Comparison of ENCODE assay signal across 13 cellular contexts in the genomic region with DNA sequence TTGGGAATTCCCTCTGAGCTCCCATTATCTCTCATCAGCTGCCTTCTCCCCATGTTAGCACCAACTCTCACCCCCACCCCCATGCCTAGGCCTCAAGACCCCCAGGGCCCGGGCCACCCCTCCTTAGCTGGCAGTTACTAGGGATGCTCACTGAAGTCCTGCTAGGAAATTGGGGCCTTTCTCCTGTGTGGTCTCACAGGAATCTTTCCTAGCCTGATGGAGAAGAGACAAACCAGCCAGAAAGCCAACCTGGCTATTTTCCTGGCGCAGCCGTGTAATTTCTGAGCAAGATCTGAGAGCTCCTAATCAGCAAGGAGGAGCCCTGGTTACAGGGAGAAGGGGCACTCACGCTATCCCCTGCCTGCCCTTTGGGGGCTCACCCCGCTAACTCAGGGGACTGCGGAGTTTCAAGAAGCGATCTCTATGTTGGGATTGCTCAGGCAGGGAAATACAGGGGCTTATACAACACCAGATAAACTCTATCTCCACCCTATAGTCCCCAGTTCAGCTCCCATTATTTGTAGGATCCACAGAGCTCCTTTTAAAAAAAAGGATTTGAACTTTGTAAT. TPM values are rescaled to one million over a fixed set of nuclear protein-coding genes. Genes with fewer than 3 reads are reported as not detected.
A peak's percentile ranks its signal among the peaks of the same experiment; 100 is the strongest.
DNase-seq lines count a peak whose midpoint lies in the region; ATAC-seq and TF ChIP-seq lines count a peak whose summit lies in the region.
"Had no signal": no experiment of that assay in that cellular context is flagged by ENCODE, and none has a peak within 500 bp of the region (broad histone marks: within the 10 kb centered on the region; RNA-seq: fewer than 3 reads in every experiment).

No MANE protein-coding gene starts in this region.

- H3K79me2 ChIP-seq in parathyroid adenoma (peaks cover 14% of the 10 kb centered on the region), MM.1S (ENCODE audit: low read length) (no peaks in the 10 kb centered on the region)

- H3K9ac ChIP-seq in parathyroid adenoma (no peak overlapping the region), MM.1S (ENCODE audit: low read length) (no peak overlapping the region)

- H3K27ac ChIP-seq in left ventricle myocardium inferior (replicated peaks) (peak overlapping the region; percentile 96), parathyroid adenoma (peak overlapping the region; percentile 96), vagina (peak overlapping the region; percentile 99), MM.1S (ENCODE audit: low read length) (no peak overlapping the region)

- intact Hi-C loops in left ventricle myocardium inferior (cut with micrococcal nuclease), result no loop called here
- intact Hi-C loops in Right ventricle myocardium inferior (cut with DNase I), result loop anchor here (5.0 kb wide), 3 partner anchors 537 to 1683 kb away; no protein-coding TSS in a partner anchor
- intact Hi-C loops in vagina (cut with DNase I), result loop anchor here (5.0 kb wide), 1 partner anchor 537 kb away; no protein-coding TSS in a partner anchor

- no peaks in the 10 kb centered on the region for H4K20me1 ChIP-seq in MM.1S (ENCODE audit: insufficient read depth, low read length)

- H3K27me3 ChIP-seq in left ventricle myocardium inferior (ENCODE audit: low read depth), result peaks cover 96% of the 10 kb centered on the region
- no peaks in the 10 kb centered on the region for H3K27me3 ChIP-seq in parathyroid adenoma (ENCODE audit: control insufficient read depth, insufficient read depth, low read length)
- H3K27me3 ChIP-seq in vagina, result no peaks in the 10 kb centered on the region
- peaks cover 67% of the 10 kb centered on the region for H3K27me3 ChIP-seq in MM.1S (replicated peaks; ENCODE audit: insufficient read depth, low read length)

- H3K4me2 ChIP-seq in parathyroid adenoma (ENCODE audit: low read length) (no peak overlapping the region), MM.1S (ENCODE audit: low read depth, low read length) (no peak overlapping the region)

- H3K4me3 ChIP-seq in left ventricle myocardium inferior, result no peak overlapping the region
- H3K4me3 ChIP-seq in fibroblast of villous mesenchyme (ENCODE audit: low read depth, low read length), result peak overlapping the region; percentile 72
- no peak overlapping the region for H3K4me3 ChIP-seq in parathyroid adenoma (ENCODE audit: low read depth, low read length)
- H3K4me3 ChIP-seq in vagina, result peak overlapping the region in 1 of 2 donors; percentile 59
- H3K4me3 ChIP-seq in MM.1S (ENCODE audit: low read length), result no peak overlapping the region

- no peaks in the 10 kb centered on the region for H3F3A ChIP-seq in MM.1S (ENCODE audit: insufficient read depth, low read length)

- TF ChIP-seq POLR2A in vagina (IDR thresholded peaks at IDR 0.05), result no peak

- TF ChIP-seq CTCF in left ventricle myocardium inferior (IDR thresholded peaks at IDR 0.05; ENCODE audit: borderline replicate concordance), result no peak
- TF ChIP-seq CTCF in fibroblast of villous mesenchyme (IDR thresholded peaks at IDR 0.05; ENCODE audit: insufficient read depth, low read depth, low read length), result no peak
- TF ChIP-seq CTCF in parathyroid adenoma (IDR thresholded peaks at IDR 0.05), result no peak
- TF ChIP-seq CTCF in vagina (IDR thresholded peaks at IDR 0.05), result no peak
- TF ChIP-seq CTCF in MM.1S (IDR thresholded peaks at IDR 0.05; ENCODE audit: low read length), result no peak

- H3K36me3 ChIP-seq in left ventricle myocardium inferior, result no peaks in the 10 kb centered on the region
- no peaks in the 10 kb centered on the region for H3K36me3 ChIP-seq in parathyroid adenoma (ENCODE audit: control insufficient read depth, insufficient read depth, low read length)
- no peaks in the 10 kb centered on the region for H3K36me3 ChIP-seq in vagina
- H3K36me3 ChIP-seq in MM.1S (replicated peaks; ENCODE audit: insufficient read depth, low read length), result no peaks in the 10 kb centered on the region

- H3K9me3 ChIP-seq in left ventricle myocardium inferior (replicated peaks) (no peaks in the 10 kb centered on the region), parathyroid adenoma (ENCODE audit: control insufficient read depth, low read length) (no peaks in the 10 kb centered on the region), vagina (no peaks in the 10 kb centered on the region), MM.1S (replicated peaks; ENCODE audit: insufficient read depth, low read length) (no peaks in the 10 kb centered on the region)

- H3K9me2 ChIP-seq in MM.1S (replicated peaks; ENCODE audit: insufficient read depth, low read length), result no peaks in the 10 kb centered on the region

- no peak for ATAC-seq in Right ventricle myocardium inferior

- DNase-seq in left ventricle myocardium inferior, result no peak
- DNase-seq in Right ventricle myocardium inferior (ENCODE audit: missing footprints), result no peak
- peak; percentile 14 for DNase-seq in fibroblast of villous mesenchyme (ENCODE audit: low read depth)
- peak in 1 of 2 donors; percentile 85 for DNase-seq in vagina (ENCODE audit: extremely low spot score in 2 of 2)
- no peak for DNase-seq in NCI-H345 treated with DMSO at 0.1 percent for 48 hours (lab: John Stamatoyannopoulos, UW; ENCODE audit: unreplicated experiment)
- no peak for DNase-seq in NCI-H2107 treated with DMSO at 0.1 percent for 48 hours (lab: John Stamatoyannopoulos, UW; ENCODE audit: unreplicated experiment)
- DNase-seq in MM.1S, result no peak
- DNase-seq: activated naive CD4-positive, alpha-beta T cell treated with anti-CD3 and anti-CD28 coated beads, Interleukin-2, amount 10 ng/mL, durations not matched to agents 7 days and 5 days; immature natural killer cell; NCI-H1436; NCI-H446 treated with DMSO at 0.1 percent for 48 hours; nephron progenitor cell had no signal

- H2AFZ ChIP-seq in parathyroid adenoma (peak overlapping the region; percentile 53), MM.1S (ENCODE audit: low read length) (no peak overlapping the region)

- H3K4me1 ChIP-seq in left ventricle myocardium inferior, result peaks cover 88% of the 10 kb centered on the region
- H3K4me1 ChIP-seq in parathyroid adenoma, result peaks cover 12% of the 10 kb centered on the region
- peaks cover 53% of the 10 kb centered on the region for H3K4me1 ChIP-seq in vagina
- 0 out of 2 replicates have a peak, but pooled peaks cover 4% of the 10 kb centered on the region for H3K4me1 ChIP-seq in MM.1S (ENCODE audit: low read length)

RNA-seq across cellular contexts. Expression of a gene that starts 25.1 kb away (rescaled TPM):
- total RNA-seq in left ventricle myocardium inferior (12.8 TPM), Right ventricle myocardium inferior (14.2 TPM), fibroblast of villous mesenchyme (73.1 and 96.3 TPM in 2 replicates), vagina (39.8 TPM)
